Comparison of ENCODE assay signal across 1 cellular context in genomic region chr6:36028088-36028886, GRCh38.
TF ChIP-seq lines count a peak whose summit lies in the region.

No MANE protein-coding gene starts in this region.

TF ChIP-seq in HepG2, 621 proteins besides CTCF, POLR2A, EP300 and RAD21 (continued from another document and continues in another):
- TF ChIP-seq ZNF713 (CRISPR knock-in tag; IDR thresholded peaks at IDR 0.05) (no peak), GTF2F1 (IDR thresholded peaks at IDR 0.05; ENCODE audit: low read length) (no peak), MATR3 (CRISPR knock-in tag; IDR thresholded peaks at IDR 0.05) (no peak), ZBTB42 (CRISPR knock-in tag; IDR thresholded peaks at IDR 0.05) (no peak; the same call in 1 of the 2 replicates), RAD51 (IDR thresholded peaks at IDR 0.05; ENCODE audit: borderline replicate concordance) (no peak), ZNF770 (CRISPR knock-in tag; IDR thresholded peaks at IDR 0.05) (no peak), ETS1 (CRISPR knock-in tag; IDR thresholded peaks at IDR 0.05) (no peak; the same call in 1 of the 2 replicates), PREB (CRISPR knock-in tag; IDR thresholded peaks at IDR 0.05) (no peak), CHCHD3 (CRISPR knock-in tag; IDR thresholded peaks at IDR 0.05) (peak; percentile 83), ZNF468 (CRISPR knock-in tag; IDR thresholded peaks at IDR 0.05) (0 out of 2 replicates have a peak, but pooled peaks have one; percentile 41), ZNF788 (CRISPR knock-in tag; IDR thresholded peaks at IDR 0.05; ENCODE audit: borderline replicate concordance) (peak; percentile 59; the same call in 1 of the 2 replicates), NKX3-1 (CRISPR knock-in tag; IDR thresholded peaks at IDR 0.05) (no peak), NR2C2 (CRISPR knock-in tag; IDR thresholded peaks at IDR 0.05; ENCODE audit: borderline replicate concordance) (no peak), SNAPC2 (CRISPR knock-in tag; IDR thresholded peaks at IDR 0.05) (no peak; the same call in 1 of the 2 replicates), MXD3 (CRISPR knock-in tag; IDR thresholded peaks at IDR 0.05) (0 out of 2 replicates have a peak, but pooled peaks have one; percentile 13), PAX8 (CRISPR knock-in tag; IDR thresholded peaks at IDR 0.05; ENCODE audit: borderline replicate concordance) (no peak), SIN3B (IDR thresholded peaks at IDR 0.05; ENCODE audit: low read length) (no peak), ZNF768 (CRISPR knock-in tag; IDR thresholded peaks at IDR 0.05) (peak; percentile 74; the same call in 1 of the 2 replicates), ZNF362 (CRISPR knock-in tag; IDR thresholded peaks at IDR 0.05; ENCODE audit: borderline replicate concordance) (no peak), ZNF24 (IDR thresholded peaks at IDR 0.05) (no peak; the same call in 1 of the 2 replicates), ZNF781 (CRISPR knock-in tag; IDR thresholded peaks at IDR 0.05; ENCODE audit: borderline replicate concordance, not compliant biosample characterization) (no peak), ZNF124 (CRISPR knock-in tag; IDR thresholded peaks at IDR 0.05) (0 out of 2 replicates have a peak, but pooled peaks have one; percentile 30), ZNF557 (CRISPR knock-in tag; IDR thresholded peaks at IDR 0.05) (no peak), DNMT1 (CRISPR knock-in tag; IDR thresholded peaks at IDR 0.05) (0 out of 2 replicates have a peak, but pooled peaks have one; percentile 47), HOXA7 (CRISPR knock-in tag; IDR thresholded peaks at IDR 0.05) (no peak), E2F2 (CRISPR knock-in tag; IDR thresholded peaks at IDR 0.05; ENCODE audit: borderline replicate concordance) (no peak), SOX6 (IDR thresholded peaks at IDR 0.05) (no peak), SOX6 (CRISPR knock-in tag; IDR thresholded peaks at IDR 0.05) (no peak), ETV6 (CRISPR knock-in tag; conservative IDR thresholded peaks at IDR 0.05) (no peak), CCAR2 (optimal IDR thresholded peaks at IDR 0.05; ENCODE audit: low read depth, low read length) (no peak), ZNF160 (CRISPR knock-in tag; IDR thresholded peaks at IDR 0.05) (no peak), ZNF232 (CRISPR knock-in tag; IDR thresholded peaks at IDR 0.05; ENCODE audit: borderline replicate concordance) (no peak), RFX3 (CRISPR knock-in tag; IDR thresholded peaks at IDR 0.05) (no peak), ZNF503 (CRISPR knock-in tag; IDR thresholded peaks at IDR 0.05) (no peak), CENPX (CRISPR knock-in tag; IDR thresholded peaks at IDR 0.05) (no peak), ZNF337 (CRISPR knock-in tag; IDR thresholded peaks at IDR 0.05; ENCODE audit: borderline replicate concordance, low read depth) (0 out of 2 replicates have a peak, but pooled peaks have one; percentile 21), MYNN (CRISPR knock-in tag; IDR thresholded peaks at IDR 0.05; ENCODE audit: low read depth) (no peak), SMAD9 (CRISPR knock-in tag; IDR thresholded peaks at IDR 0.05) (peak; percentile 85; the same call in 1 of the 2 replicates)
- TF ChIP-seq, protein P1, sequence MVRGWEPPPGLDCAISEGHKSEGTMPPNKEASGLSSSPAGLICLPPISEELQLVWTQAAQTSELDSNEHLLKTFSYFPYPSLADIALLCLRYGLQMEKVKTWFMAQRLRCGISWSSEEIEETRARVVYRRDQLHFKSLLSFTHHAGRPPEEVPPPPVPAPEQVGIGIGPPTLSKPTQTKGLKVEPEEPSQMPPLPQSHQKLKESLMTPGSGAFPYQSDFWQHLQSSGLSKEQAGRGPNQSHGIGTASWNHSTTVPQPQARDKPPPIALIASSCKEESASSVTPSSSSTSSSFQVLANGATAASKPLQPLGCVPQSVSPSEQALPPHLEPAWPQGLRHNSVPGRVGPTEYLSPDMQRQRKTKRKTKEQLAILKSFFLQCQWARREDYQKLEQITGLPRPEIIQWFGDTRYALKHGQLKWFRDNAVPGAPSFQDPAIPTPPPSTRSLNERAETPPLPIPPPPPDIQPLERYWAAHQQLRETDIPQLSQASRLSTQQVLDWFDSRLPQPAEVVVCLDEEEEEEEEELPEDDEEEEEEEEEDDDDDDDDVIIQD (CRISPR knock-in tag; IDR thresholded peaks at IDR 0.05; ENCODE audit: low read depth) = no peak
- TF ChIP-seq, protein P2, sequence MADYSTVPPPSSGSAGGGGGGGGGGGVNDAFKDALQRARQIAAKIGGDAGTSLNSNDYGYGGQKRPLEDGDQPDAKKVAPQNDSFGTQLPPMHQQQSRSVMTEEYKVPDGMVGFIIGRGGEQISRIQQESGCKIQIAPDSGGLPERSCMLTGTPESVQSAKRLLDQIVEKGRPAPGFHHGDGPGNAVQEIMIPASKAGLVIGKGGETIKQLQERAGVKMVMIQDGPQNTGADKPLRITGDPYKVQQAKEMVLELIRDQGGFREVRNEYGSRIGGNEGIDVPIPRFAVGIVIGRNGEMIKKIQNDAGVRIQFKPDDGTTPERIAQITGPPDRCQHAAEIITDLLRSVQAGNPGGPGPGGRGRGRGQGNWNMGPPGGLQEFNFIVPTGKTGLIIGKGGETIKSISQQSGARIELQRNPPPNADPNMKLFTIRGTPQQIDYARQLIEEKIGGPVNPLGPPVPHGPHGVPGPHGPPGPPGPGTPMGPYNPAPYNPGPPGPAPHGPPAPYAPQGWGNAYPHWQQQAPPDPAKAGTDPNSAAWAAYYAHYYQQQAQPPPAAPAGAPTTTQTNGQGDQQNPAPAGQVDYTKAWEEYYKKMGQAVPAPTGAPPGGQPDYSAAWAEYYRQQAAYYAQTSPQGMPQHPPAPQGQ (CRISPR knock-in tag; IDR thresholded peaks at IDR 0.05; ENCODE audit: borderline replicate concordance) = 0 out of 2 replicates have a peak, but pooled peaks have one; percentile 75
- TF ChIP-seq, protein P3, sequence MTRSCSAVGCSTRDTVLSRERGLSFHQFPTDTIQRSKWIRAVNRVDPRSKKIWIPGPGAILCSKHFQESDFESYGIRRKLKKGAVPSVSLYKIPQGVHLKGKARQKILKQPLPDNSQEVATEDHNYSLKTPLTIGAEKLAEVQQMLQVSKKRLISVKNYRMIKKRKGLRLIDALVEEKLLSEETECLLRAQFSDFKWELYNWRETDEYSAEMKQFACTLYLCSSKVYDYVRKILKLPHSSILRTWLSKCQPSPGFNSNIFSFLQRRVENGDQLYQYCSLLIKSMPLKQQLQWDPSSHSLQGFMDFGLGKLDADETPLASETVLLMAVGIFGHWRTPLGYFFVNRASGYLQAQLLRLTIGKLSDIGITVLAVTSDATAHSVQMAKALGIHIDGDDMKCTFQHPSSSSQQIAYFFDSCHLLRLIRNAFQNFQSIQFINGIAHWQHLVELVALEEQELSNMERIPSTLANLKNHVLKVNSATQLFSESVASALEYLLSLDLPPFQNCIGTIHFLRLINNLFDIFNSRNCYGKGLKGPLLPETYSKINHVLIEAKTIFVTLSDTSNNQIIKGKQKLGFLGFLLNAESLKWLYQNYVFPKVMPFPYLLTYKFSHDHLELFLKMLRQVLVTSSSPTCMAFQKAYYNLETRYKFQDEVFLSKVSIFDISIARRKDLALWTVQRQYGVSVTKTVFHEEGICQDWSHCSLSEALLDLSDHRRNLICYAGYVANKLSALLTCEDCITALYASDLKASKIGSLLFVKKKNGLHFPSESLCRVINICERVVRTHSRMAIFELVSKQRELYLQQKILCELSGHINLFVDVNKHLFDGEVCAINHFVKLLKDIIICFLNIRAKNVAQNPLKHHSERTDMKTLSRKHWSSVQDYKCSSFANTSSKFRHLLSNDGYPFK (CRISPR knock-in tag; IDR thresholded peaks at IDR 0.05; ENCODE audit: borderline replicate concordance) = no peak
- TF ChIP-seq, protein P4, sequence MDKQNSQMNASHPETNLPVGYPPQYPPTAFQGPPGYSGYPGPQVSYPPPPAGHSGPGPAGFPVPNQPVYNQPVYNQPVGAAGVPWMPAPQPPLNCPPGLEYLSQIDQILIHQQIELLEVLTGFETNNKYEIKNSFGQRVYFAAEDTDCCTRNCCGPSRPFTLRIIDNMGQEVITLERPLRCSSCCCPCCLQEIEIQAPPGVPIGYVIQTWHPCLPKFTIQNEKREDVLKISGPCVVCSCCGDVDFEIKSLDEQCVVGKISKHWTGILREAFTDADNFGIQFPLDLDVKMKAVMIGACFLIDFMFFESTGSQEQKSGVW (CRISPR knock-in tag; IDR thresholded peaks at IDR 0.05; ENCODE audit: borderline replicate concordance) = no peak
- TF ChIP-seq, protein P5, sequence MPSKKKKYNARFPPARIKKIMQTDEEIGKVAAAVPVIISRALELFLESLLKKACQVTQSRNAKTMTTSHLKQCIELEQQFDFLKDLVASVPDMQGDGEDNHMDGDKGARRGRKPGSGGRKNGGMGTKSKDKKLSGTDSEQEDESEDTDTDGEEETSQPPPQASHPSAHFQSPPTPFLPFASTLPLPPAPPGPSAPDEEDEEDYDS (CRISPR knock-in tag; IDR thresholded peaks at IDR 0.05) = no peak
- TF ChIP-seq, protein P6, sequence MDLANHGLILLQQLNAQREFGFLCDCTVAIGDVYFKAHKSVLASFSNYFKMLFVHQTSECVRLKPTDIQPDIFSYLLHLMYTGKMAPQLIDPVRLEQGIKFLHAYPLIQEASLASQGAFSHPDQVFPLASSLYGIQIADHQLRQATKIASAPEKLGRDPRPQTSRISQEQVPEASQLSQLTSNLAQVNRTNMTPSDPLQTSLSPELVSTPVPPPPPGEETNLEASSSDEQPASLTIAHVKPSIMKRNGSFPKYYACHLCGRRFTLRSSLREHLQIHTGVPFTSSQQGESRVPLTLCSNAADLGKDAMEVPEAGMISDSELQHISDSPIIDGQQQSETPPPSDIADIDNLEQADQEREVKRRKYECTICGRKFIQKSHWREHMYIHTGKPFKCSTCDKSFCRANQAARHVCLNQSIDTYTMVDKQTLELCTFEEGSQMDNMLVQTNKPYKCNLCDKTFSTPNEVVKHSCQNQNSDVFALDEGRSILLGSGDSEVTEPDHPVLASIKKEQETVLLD (CRISPR knock-in tag; IDR thresholded peaks at IDR 0.05; ENCODE audit: low read depth) = no peak
